17 cellular contexts compared by ENCODE assay signal in genomic region chr5:68965926-68966325, GRCh38.
DNase-seq lines count a peak whose midpoint lies in the region; ATAC-seq and TF ChIP-seq lines count a peak whose summit lies in the region.
"Had no signal": no experiment of that assay in that cellular context is flagged by ENCODE, and none has a peak within 500 bp of the region (broad histone marks: within the 10 kb centered on the region; RNA-seq: fewer than 3 reads in every experiment).

No MANE protein-coding gene starts in this region.

- H3K36me3 ChIP-seq in HEK293 (ENCODE audit: control insufficient read depth in 2 of 2, insufficient read depth in 1 of 2, low read length in 2 of 2) = no peaks in the 10 kb centered on the region
- no peaks in the 10 kb centered on the region for H3K36me3 ChIP-seq in parathyroid adenoma (ENCODE audit: control insufficient read depth, insufficient read depth, low read length)
- H3K36me3 ChIP-seq: BLaER1 treated with 17β-estradiol and CSF1 and Interleukin-3, amounts not matched to agents 10 nM and 100 nM had no signal

- no peak for DNase-seq in posterior vena cava (ENCODE audit: low spot score)
- DNase-seq: Calu3; CD8-positive, alpha-beta T cell; DMS 273 treated with DMSO at 0.1 percent for 48 hours; DMS53; DND-41; EL; H7 had no signal

- H3K9me3 ChIP-seq in HEK293 (ENCODE audit: control insufficient read depth, insufficient read depth, low read depth, low read length) = no peaks in the 10 kb centered on the region
- H3K9me3 ChIP-seq in parathyroid adenoma (ENCODE audit: control insufficient read depth, low read length) = no peaks in the 10 kb centered on the region
- H3K9me3 ChIP-seq: BLaER1 treated with 17β-estradiol and CSF1 and Interleukin-3, amounts not matched to agents 10 nM and 100 nM had no signal

- POLR2A ChIA-PET in HEK293 (lab: Yijun Ruan, JAX) = interaction anchor here (0.6 kb wide), 1 partner anchor 352 kb away, joined by 4 read pairs; no protein-coding TSS in a partner anchor

- H3K27ac ChIP-seq in HEK293 (ENCODE audit: extremely low read depth, low read depth, low read length) (no peak overlapping the region), angular gyrus (ENCODE audit: low read depth, low read length) (peak overlapping the region; percentile 29), parathyroid adenoma (no peak overlapping the region)
- H3K27ac ChIP-seq: BLaER1 treated with 17β-estradiol and CSF1 and Interleukin-3, amounts not matched to agents 10 nM and 100 nM; HL-60 had no signal

- H3K4me3 ChIP-seq in HEK293 (ENCODE audit: low read depth, low read length) = no peak overlapping the region
- no peak overlapping the region for H3K4me3 ChIP-seq in parathyroid adenoma (ENCODE audit: low read depth, low read length)
- H3K4me3 ChIP-seq: BLaER1 treated with 17β-estradiol and CSF1 and Interleukin-3, amounts not matched to agents 10 nM and 100 nM; GM23338; K562 had no signal

- H3K9ac ChIP-seq in parathyroid adenoma = no peak overlapping the region
- H3K9ac ChIP-seq: BLaER1 treated with 17β-estradiol and CSF1 and Interleukin-3, amounts not matched to agents 10 nM and 100 nM had no signal

- peak overlapping the region; percentile 55 for H2AFZ ChIP-seq in parathyroid adenoma

- CTCF ChIA-PET in HEK293 (lab: Yijun Ruan, JAX) = no interaction called here

- H3K4me2 ChIP-seq in parathyroid adenoma (ENCODE audit: low read length) = no peak overlapping the region
- H3K4me2 ChIP-seq: BLaER1 treated with 17β-estradiol and CSF1 and Interleukin-3, amounts not matched to agents 10 nM and 100 nM; GM23338 had no signal

- ATAC-seq in GM21526 (IDR thresholded peaks at IDR 0.05; ENCODE audit: low FRiP score, unreplicated experiment) (no peak), GM21717 (IDR thresholded peaks at IDR 0.05; ENCODE audit: unreplicated experiment) (no peak)
- ATAC-seq: CD8-positive, alpha-beta T cell; GM23338; K562 had no signal

- H3K4me1 ChIP-seq in HEK293 (ENCODE audit: control insufficient read depth, insufficient read depth, low read length) = no peaks in the 10 kb centered on the region
- H3K4me1 ChIP-seq in parathyroid adenoma = peaks cover 9% of the 10 kb centered on the region

- no peaks in the 10 kb centered on the region for H3K27me3 ChIP-seq in parathyroid adenoma (ENCODE audit: control insufficient read depth, insufficient read depth, low read length)
- H3K27me3 ChIP-seq: BLaER1 treated with 17β-estradiol and CSF1 and Interleukin-3, amounts not matched to agents 10 nM and 100 nM had no signal

- intact Hi-C loops in posterior vena cava (cut with DNase I) = no loop called here

- TF ChIP-seq CTCF in HEK293 (tag by site-specific recombination; IDR thresholded peaks at IDR 0.05) (no peak), parathyroid adenoma (IDR thresholded peaks at IDR 0.05) (no peak)

- no peaks in the 10 kb centered on the region for H3K79me2 ChIP-seq in parathyroid adenoma

TF ChIP-seq in HEK293, 187 proteins besides CTCF, POLR2A, EP300 and RAD21:
- TF ChIP-seq HOXA7 (CRISPR knock-in tag; IDR thresholded peaks at IDR 0.05; ENCODE audit: borderline replicate concordance) = no peak
- 0 out of 2 replicates have a peak, but pooled peaks have one; percentile 45 for TF ChIP-seq MYNN (tag by site-specific recombination; IDR thresholded peaks at IDR 0.05; ENCODE audit: borderline replicate concordance)
- no peak for TF ChIP-seq ZNF544 (tag by site-specific recombination; IDR thresholded peaks at IDR 0.05)
- no peak for TF ChIP-seq HIC1 (tag by site-specific recombination; IDR thresholded peaks at IDR 0.05)
- TF ChIP-seq ZNF571 (tag by site-specific recombination; IDR thresholded peaks at IDR 0.05) = 0 out of 2 replicates have a peak, but pooled peaks have one; percentile 61
- no peak for TF ChIP-seq SALL2 (tag by site-specific recombination; IDR thresholded peaks at IDR 0.05; ENCODE audit: borderline replicate concordance)
- TF ChIP-seq PRDM1 (tag by site-specific recombination; IDR thresholded peaks at IDR 0.05) = no peak
- TF ChIP-seq ZNF560 (tag by site-specific recombination; IDR thresholded peaks at IDR 0.05; ENCODE audit: borderline replicate concordance) = no peak
- no peak for TF ChIP-seq ZNF354C (tag by site-specific recombination; IDR thresholded peaks at IDR 0.05; ENCODE audit: borderline replicate concordance, low read depth)
- TF ChIP-seq HOXD13 (CRISPR knock-in tag; IDR thresholded peaks at IDR 0.05; ENCODE audit: borderline replicate concordance) = 0 out of 2 replicates have a peak, but pooled peaks have one; percentile 24
- TF ChIP-seq ZNF561 (tag by site-specific recombination; IDR thresholded peaks at IDR 0.05; ENCODE audit: borderline replicate concordance) = no peak
- no peak for TF ChIP-seq OSR2 (tag by site-specific recombination; IDR thresholded peaks at IDR 0.05)
- peak; percentile 99 for TF ChIP-seq ZFHX2 (tag by site-specific recombination; conservative IDR thresholded peaks at IDR 0.05)
- TF ChIP-seq ZNF624 (tag by site-specific recombination; IDR thresholded peaks at IDR 0.05) = no peak
- TF ChIP-seq EGR2 (tag by site-specific recombination; IDR thresholded peaks at IDR 0.05; ENCODE audit: low read depth) = peak; percentile 99
- TF ChIP-seq ZNF37A (tag by site-specific recombination; IDR thresholded peaks at IDR 0.05) = no peak
- TF ChIP-seq GFI1B (tag by site-specific recombination; IDR thresholded peaks at IDR 0.05) = no peak
- TF ChIP-seq ZNF785 (tag by site-specific recombination; IDR thresholded peaks at IDR 0.05) = no peak
